ENCODE assay signal across 8 cellular contexts in the genomic region with DNA sequence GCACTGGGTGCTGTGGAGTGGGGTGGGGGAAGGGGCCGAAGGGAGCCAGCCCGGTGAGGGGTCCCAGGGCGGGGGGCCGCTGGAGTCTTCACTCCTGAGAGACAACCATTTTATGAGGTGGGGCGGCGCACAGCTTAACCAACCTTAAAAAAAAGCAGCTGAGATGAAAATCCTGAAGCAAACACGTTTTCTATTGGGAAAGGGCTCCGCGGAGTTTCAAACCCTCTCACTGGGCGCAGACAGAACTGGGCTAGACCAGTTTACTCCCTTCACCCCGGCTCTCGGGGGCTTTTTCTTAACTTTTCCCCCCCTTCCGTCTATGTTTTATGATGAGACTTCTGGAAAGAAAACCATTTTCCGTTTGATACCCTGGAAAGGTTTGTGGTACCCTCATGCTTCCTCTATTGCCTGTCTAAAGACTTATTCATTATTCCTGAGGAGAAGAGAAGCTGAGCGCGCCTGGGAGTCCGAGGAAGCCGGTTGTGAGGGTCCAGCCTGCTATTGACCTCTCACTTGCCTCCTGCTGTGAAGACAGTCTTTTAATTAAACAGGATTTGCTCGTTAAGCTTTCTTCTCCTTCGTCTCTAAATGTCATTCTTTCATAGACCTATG. TPM values are rescaled to one million over a fixed set of nuclear protein-coding genes. Genes with fewer than 3 reads are reported as not detected.
DNase-seq lines count a peak whose midpoint lies in the region; ATAC-seq and TF ChIP-seq lines count a peak whose summit lies in the region.

No MANE protein-coding gene starts in this region.

- peak; percentile 72 for DNase-seq in SIG-M5 treated with dmso at 0.1 percent for 504 hours (lab: John Stamatoyannopoulos, UW; ENCODE audit: unreplicated experiment)
- DNase-seq in SIG-M5 (lab: John Stamatoyannopoulos, UW), result no peak
- peak; percentile 7 for DNase-seq in NOMO-1 treated with dmso at 0.1 percent for 144 hours (lab: John Stamatoyannopoulos, UW; ENCODE audit: unreplicated experiment)
- no peak for DNase-seq in endodermal cell
- peak in 1 of 9 donors; percentile 5 for DNase-seq in naive thymus-derived CD4-positive, alpha-beta T cell
- no peak for DNase-seq in hepatic stellate cell (ENCODE audit: low spot score)
- DNase-seq in A172 (ENCODE audit: low spot score), result no peak

- no peaks in the 10 kb centered on the region for H3K36me3 Mint-ChIP-seq in endodermal cell (ENCODE audit: low read depth)
- peaks cover 0 to 5% (median 0%) of the 10 kb centered on the region in 5 donors for H3K36me3 Mint-ChIP-seq in naive thymus-derived CD4-positive, alpha-beta T cell

- POLR2A ChIA-PET in naive thymus-derived CD4-positive, alpha-beta T cell (lab: Charles Lee), result interaction anchor here (0.5 to 3.3 kb wide), 20 partner anchors 8 to 364 kb away, joined by 3 to 64 read pairs (median 4); no protein-coding TSS in a partner anchor

- peak; percentile 43 for ATAC-seq in naive thymus-derived CD4-positive, alpha-beta T cell
- ATAC-seq in HG03039 (IDR thresholded peaks at IDR 0.05; ENCODE audit: unreplicated experiment), result no peak

- CTCF ChIA-PET in naive thymus-derived CD4-positive, alpha-beta T cell (lab: Charles Lee), result interaction anchor here (1.0 to 5.5 kb wide), 25 partner anchors 8 to 561 kb away, joined by 3 to 196 read pairs (median 6); partner anchors contain the start of genes ANKRD13B and EFCAB5

- H3K9me3 Mint-ChIP-seq in endodermal cell, result no peaks in the 10 kb centered on the region
- H3K9me3 Mint-ChIP-seq in naive thymus-derived CD4-positive, alpha-beta T cell, result no peaks in the 10 kb centered on the region

- H3K4me3 ChIP-seq in endodermal cell (ENCODE audit: low read length), result peak overlapping the region; percentile 97
- peak overlapping the region; percentile 81 for H3K4me3 ChIP-seq in naive thymus-derived CD4-positive, alpha-beta T cell (ENCODE audit: low read length)

- no peaks in the 10 kb centered on the region for H3K9me3 ChIP-seq in endodermal cell (ENCODE audit: control insufficient read depth, low read length)
- no peaks in the 10 kb centered on the region for H3K9me3 ChIP-seq in naive thymus-derived CD4-positive, alpha-beta T cell (ENCODE audit: control insufficient read depth in 2 of 3, low read length in 3 of 3)

- TF ChIP-seq CTCF in endodermal cell (conservative IDR thresholded peaks at IDR 0.05), result no peak

- H3K27ac ChIP-seq in endodermal cell (ENCODE audit: low read depth, low read length), result peak overlapping the region; percentile 20
- H3K27ac ChIP-seq in naive thymus-derived CD4-positive, alpha-beta T cell (ENCODE audit: low read depth, low read length), result peak overlapping the region; percentile 85

- no peaks in the 10 kb centered on the region for H3K36me3 ChIP-seq in endodermal cell (ENCODE audit: control insufficient read depth, insufficient read depth, low read length)
- H3K36me3 ChIP-seq in naive thymus-derived CD4-positive, alpha-beta T cell (ENCODE audit: control insufficient read depth in 2 of 3, insufficient read depth in 3 of 3, low read length in 3 of 3), result peaks cover 0 to 12% (median 0%) of the 10 kb centered on the region in 3 experiments

- H3K4me1 Mint-ChIP-seq in endodermal cell, result peaks cover 7% of the 10 kb centered on the region
- H3K4me1 Mint-ChIP-seq in naive thymus-derived CD4-positive, alpha-beta T cell, result peaks cover 29 to 40% (median 31%) of the 10 kb centered on the region in 7 donors

- peak overlapping the region; percentile 57 for H3K9ac ChIP-seq in endodermal cell (ENCODE audit: extremely low read depth, low read length, poor library complexity, severe bottlenecking)

- H3K27me3 ChIP-seq in endodermal cell (ENCODE audit: control insufficient read depth, insufficient read depth, low read length, poor library complexity, severe bottlenecking), result no peaks in the 10 kb centered on the region
- no peaks in the 10 kb centered on the region for H3K27me3 ChIP-seq in naive thymus-derived CD4-positive, alpha-beta T cell (ENCODE audit: control insufficient read depth in 2 of 2, insufficient read depth in 2 of 2, low read length in 2 of 2)

- H3K27me3 Mint-ChIP-seq in endodermal cell (ENCODE audit: insufficient read depth), result peaks cover 6% of the 10 kb centered on the region
- H3K27me3 Mint-ChIP-seq in naive thymus-derived CD4-positive, alpha-beta T cell, result peaks cover 0 to under 1% (median 0%) of the 10 kb centered on the region in 5 donors

- H3K4me3 Mint-ChIP-seq in endodermal cell, result no peak overlapping the region
- H3K4me3 Mint-ChIP-seq in naive thymus-derived CD4-positive, alpha-beta T cell, result no peak overlapping the region

- intact Hi-C loops in naive thymus-derived CD4-positive, alpha-beta T cell (cut with micrococcal nuclease), result loop anchor here (1.0 to 5.0 kb wide), 18 partner anchors 62 to 538 kb away; partner anchors contain the start of genes TP53I13 (in 2 of the 2), ABHD15 (in 1 of the 2), CPD (in 1 of the 2) and GIT1 (in 1 of the 2)

- 0% methylated on average over 8 to 18 of the region's 20 CpGs for WGBS in endodermal cell (ENCODE audit: insufficient coverage in 1 of 2, insufficient read length in 1 of 2), 2 experiments

- no peaks in the 10 kb centered on the region for H3K4me1 ChIP-seq in endodermal cell (ENCODE audit: control insufficient read depth, insufficient read depth, low read length)
- H3K4me1 ChIP-seq in naive thymus-derived CD4-positive, alpha-beta T cell (ENCODE audit: control insufficient read depth in 2 of 2, insufficient read depth in 2 of 2, low read length in 2 of 2), result peaks cover 13 to 25% of the 10 kb centered on the region in 2 donors

- H3K27ac Mint-ChIP-seq in endodermal cell, result no peak overlapping the region
- H3K27ac Mint-ChIP-seq in naive thymus-derived CD4-positive, alpha-beta T cell, result no peak overlapping the region

RNA-seq across cellular contexts. Expression of gene SSH2, which starts 0.5 kb away (rescaled TPM):
- total RNA-seq in endodermal cell, result 10 to 100 TPM; 11.3 to 13.5 TPM
- polyA plus RNA-seq in endodermal cell (2013, experiment 1 of 2), result 13.4 TPM
- polyA plus RNA-seq in endodermal cell (2013, experiment 2 of 2), result 12.2 TPM
- total RNA-seq in naive thymus-derived CD4-positive, alpha-beta T cell, result 100 to 1,000 TPM in 2 of 5 experiments, 10 to 100 TPM in 3; 75.8 to 109 (median 78.5) TPM
- polyA plus RNA-seq in naive thymus-derived CD4-positive, alpha-beta T cell, result 10 to 100 TPM; 33.9 to 34.9 TPM
- 11.1 and 13.8 TPM in 2 replicates for total RNA-seq in A172 (2014; rRNA removed; shearing (Covaris generic))

RNA-seq across cellular contexts. Expression of gene EFCAB5, which starts 10.9 kb away (rescaled TPM):
- not detected for total RNA-seq in endodermal cell
- polyA plus RNA-seq in endodermal cell (2013, experiment 1 of 2), result 0.68 TPM
- polyA plus RNA-seq in endodermal cell (2013, experiment 2 of 2), result 0.08 TPM
- 1 to 10 TPM in 3 of 5 experiments, under 1 TPM in 2; 0.37 to 2.4 (median 1.1) TPM for total RNA-seq in naive thymus-derived CD4-positive, alpha-beta T cell
- polyA plus RNA-seq in naive thymus-derived CD4-positive, alpha-beta T cell, result under 1 TPM in 1 of 2 donors, not detected in 1; 0.25 TPM
- total RNA-seq in A172 (2014; rRNA removed; shearing (Covaris generic)), result not detected in 2 replicates

Comparison
In these comparisons a context has a peak if more than half of its experiments do, and no peak if none do; other contexts are left out.
1. DNase-seq: peak in SIG-M5 treated with dmso at 0.1 percent for 504 hours (single experiment) and NOMO-1 treated with dmso at 0.1 percent for 144 hours (single experiment); none in SIG-M5 (single experiment), endodermal cell (single experiment), hepatic stellate cell (single experiment) and A172 (single experiment).